ENCODE assay signal across 1 cellular context in the genomic region with DNA sequence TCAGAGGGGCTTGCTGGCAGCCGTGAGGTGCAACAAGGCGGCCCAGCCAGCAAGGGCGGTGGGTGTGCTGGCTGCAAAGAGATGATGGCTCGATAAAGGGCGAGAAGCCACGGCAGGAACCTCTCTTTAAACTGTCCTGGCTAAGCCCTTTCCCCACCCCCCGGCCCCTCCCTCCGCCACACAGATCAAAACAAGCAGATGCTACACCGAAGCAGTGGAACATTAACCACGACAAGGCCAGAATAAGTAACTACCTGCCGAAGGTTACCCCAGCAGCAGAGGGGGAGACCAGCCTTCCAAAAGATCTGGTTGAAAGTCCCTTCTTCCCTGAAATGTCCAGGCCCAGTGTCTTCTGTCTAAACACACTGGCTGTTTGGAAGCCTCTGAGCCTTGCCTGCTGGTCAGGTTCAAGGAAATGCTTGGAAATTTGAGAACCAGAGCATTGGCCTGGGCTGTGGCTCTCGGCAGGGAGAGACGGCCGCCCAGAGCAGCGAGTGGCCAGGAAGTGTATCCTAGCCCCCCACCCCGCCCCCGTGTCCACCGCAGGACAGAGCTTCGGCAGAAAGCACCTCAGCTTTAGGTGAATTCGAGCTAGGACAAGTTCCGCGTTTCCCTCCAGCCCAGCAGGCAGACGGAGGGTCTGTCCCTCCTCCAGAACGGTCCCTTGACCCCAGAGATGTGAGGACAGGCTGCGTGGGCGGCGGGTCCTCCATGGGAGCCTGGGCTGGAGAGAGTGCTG.
A peak's percentile ranks its signal among the peaks of the same experiment; 100 is the strongest.
TF ChIP-seq lines count a peak whose summit lies in the region.

No MANE protein-coding gene starts in this region.

TF ChIP-seq in HepG2, 621 proteins besides CTCF, POLR2A, EP300 and RAD21 (continued from another document and continues in another):
- TF ChIP-seq, protein P1, sequence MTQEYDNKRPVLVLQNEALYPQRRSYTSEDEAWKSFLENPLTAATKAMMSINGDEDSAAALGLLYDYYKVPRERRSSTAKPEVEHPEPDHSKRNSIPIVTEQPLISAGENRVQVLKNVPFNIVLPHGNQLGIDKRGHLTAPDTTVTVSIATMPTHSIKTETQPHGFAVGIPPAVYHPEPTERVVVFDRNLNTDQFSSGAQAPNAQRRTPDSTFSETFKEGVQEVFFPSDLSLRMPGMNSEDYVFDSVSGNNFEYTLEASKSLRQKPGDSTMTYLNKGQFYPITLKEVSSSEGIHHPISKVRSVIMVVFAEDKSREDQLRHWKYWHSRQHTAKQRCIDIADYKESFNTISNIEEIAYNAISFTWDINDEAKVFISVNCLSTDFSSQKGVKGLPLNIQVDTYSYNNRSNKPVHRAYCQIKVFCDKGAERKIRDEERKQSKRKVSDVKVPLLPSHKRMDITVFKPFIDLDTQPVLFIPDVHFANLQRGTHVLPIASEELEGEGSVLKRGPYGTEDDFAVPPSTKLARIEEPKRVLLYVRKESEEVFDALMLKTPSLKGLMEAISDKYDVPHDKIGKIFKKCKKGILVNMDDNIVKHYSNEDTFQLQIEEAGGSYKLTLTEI (CRISPR knock-in tag; conservative IDR thresholded peaks at IDR 0.05) = no peak
- TF ChIP-seq SALL2 (CRISPR knock-in tag; IDR thresholded peaks at IDR 0.05) (no peak), SSRP1 (CRISPR knock-in tag; IDR thresholded peaks at IDR 0.05) (no peak), ZFAT (CRISPR knock-in tag; conservative IDR thresholded peaks at IDR 0.05) (no peak), MEF2D (CRISPR knock-in tag; IDR thresholded peaks at IDR 0.05) (peak; percentile 54), SRSF9 (IDR thresholded peaks at IDR 0.05; ENCODE audit: borderline replicate concordance, insufficient read depth, low read depth, low read length, poor library complexity, severe bottlenecking) (no peak), SCMH1 (CRISPR knock-in tag; IDR thresholded peaks at IDR 0.05; ENCODE audit: borderline replicate concordance) (no peak), ZNF781 (CRISPR knock-in tag; IDR thresholded peaks at IDR 0.05; ENCODE audit: borderline replicate concordance, not compliant biosample characterization) (peak; percentile 40), ZNF350 (CRISPR knock-in tag; IDR thresholded peaks at IDR 0.05; ENCODE audit: borderline replicate concordance, low read depth) (no peak), CENPX (CRISPR knock-in tag; IDR thresholded peaks at IDR 0.05) (no peak), ZNF841 (CRISPR knock-in tag; IDR thresholded peaks at IDR 0.05; ENCODE audit: borderline replicate concordance) (no peak), ZNF17 (CRISPR knock-in tag; IDR thresholded peaks at IDR 0.05) (no peak), CREM (IDR thresholded peaks at IDR 0.05) (no peak), CREM (CRISPR knock-in tag; IDR thresholded peaks at IDR 0.05) (no peak), ZNF276 (CRISPR knock-in tag; IDR thresholded peaks at IDR 0.05; ENCODE audit: low read depth) (no peak), ZNF720 (CRISPR knock-in tag; IDR thresholded peaks at IDR 0.05) (no peak), ZFP91 (CRISPR knock-in tag; IDR thresholded peaks at IDR 0.05; ENCODE audit: borderline replicate concordance) (peak; percentile 29; the same call in 1 of the 2 replicates), TRIM24 (CRISPR knock-in tag; IDR thresholded peaks at IDR 0.05) (no peak), ZSCAN29 (CRISPR knock-in tag; conservative IDR thresholded peaks at IDR 0.05) (0 out of 2 replicates have a peak, but pooled peaks have one; percentile 34), ZNF160 (CRISPR knock-in tag; IDR thresholded peaks at IDR 0.05) (no peak), ZC3H13 (CRISPR knock-in tag; IDR thresholded peaks at IDR 0.05) (peak; percentile 21; the same call in 1 of the 2 replicates), HMGA1 (CRISPR knock-in tag; conservative IDR thresholded peaks at IDR 0.05) (no peak), ZNF24 (IDR thresholded peaks at IDR 0.05) (no peak), HNF4A (CRISPR knock-in tag; IDR thresholded peaks at IDR 0.05) (peak; percentile 34; the same call in 1 of the 2 replicates), SIN3B (IDR thresholded peaks at IDR 0.05; ENCODE audit: low read length) (no peak), ELF3 (CRISPR knock-in tag; IDR thresholded peaks at IDR 0.05) (peak; percentile 33; the same call in 1 of the 2 replicates), NONO (IDR thresholded peaks at IDR 0.05) (no peak), NONO (CRISPR knock-in tag; conservative IDR thresholded peaks at IDR 0.05) (0 out of 2 replicates have a peak, but pooled peaks have one; percentile 24), TCF7L2 (IDR thresholded peaks at IDR 0.05; ENCODE audit: low read depth, low read length) (no peak), NR3C1 (CRISPR knock-in tag; IDR thresholded peaks at IDR 0.05) (no peak), ZNF75D (CRISPR knock-in tag; IDR thresholded peaks at IDR 0.05; ENCODE audit: borderline replicate concordance) (no peak), MBD4 (IDR thresholded peaks at IDR 0.05; ENCODE audit: borderline replicate concordance, low read length) (no peak), BORCS8-MEF2B (CRISPR knock-in tag; IDR thresholded peaks at IDR 0.05) (peak; percentile 41; the same call in 1 of the 2 replicates), ZFYVE20 (CRISPR knock-in tag; IDR thresholded peaks at IDR 0.05; ENCODE audit: borderline replicate concordance, low read depth) (no peak), GZF1 (CRISPR knock-in tag; IDR thresholded peaks at IDR 0.05) (0 out of 2 replicates have a peak, but pooled peaks have one; percentile 30), GABPB1 (CRISPR knock-in tag; IDR thresholded peaks at IDR 0.05) (peak; percentile 38; the same call in 1 of the 2 replicates), ASH2L (IDR thresholded peaks at IDR 0.05; ENCODE audit: insufficient read length, low read depth, low read length) (peak; percentile 68), JDP2 (CRISPR knock-in tag; IDR thresholded peaks at IDR 0.05; ENCODE audit: borderline replicate concordance) (no peak), CEBPB (IDR thresholded peaks at IDR 0.05; ENCODE audit: borderline replicate concordance, low read depth, low read length) (no peak), ZSCAN25 (CRISPR knock-in tag; IDR thresholded peaks at IDR 0.05) (no peak), ZNF577 (CRISPR knock-in tag; IDR thresholded peaks at IDR 0.05; ENCODE audit: borderline replicate concordance, low read depth) (no peak), SMC3 (IDR thresholded peaks at IDR 0.05; ENCODE audit: low read length) (no peak), CBFB (CRISPR knock-in tag; IDR thresholded peaks at IDR 0.05) (0 out of 2 replicates have a peak, but pooled peaks have one; percentile 6), KDM2A (CRISPR knock-in tag; IDR thresholded peaks at IDR 0.05; ENCODE audit: borderline replicate concordance, low read depth) (peak; percentile 41; the same call in 1 of the 2 replicates), TBL1XR1 (IDR thresholded peaks at IDR 0.05; ENCODE audit: borderline replicate concordance, low read length, partially characterized antibody) (no peak), U2AF2 (IDR thresholded peaks at IDR 0.05; ENCODE audit: low read depth, low read length) (no peak), AGO2 (optimal IDR thresholded peaks at IDR 0.05; ENCODE audit: low read depth, low read length) (no peak), ZNF343 (CRISPR knock-in tag; IDR thresholded peaks at IDR 0.05) (no peak), ZNF235 (CRISPR knock-in tag; IDR thresholded peaks at IDR 0.05; ENCODE audit: borderline replicate concordance) (no peak), HOMEZ (CRISPR knock-in tag; IDR thresholded peaks at IDR 0.05; ENCODE audit: low read depth) (no peak; the same call in 1 of the 2 replicates), GATAD2A (CRISPR knock-in tag; IDR thresholded peaks at IDR 0.05) (peak; percentile 76), ATF7-NPFF (CRISPR knock-in tag; IDR thresholded peaks at IDR 0.05; ENCODE audit: low read depth) (no peak; the same call in none of the 2 replicates), ZNF264 (CRISPR knock-in tag; IDR thresholded peaks at IDR 0.05) (no peak), ZFP62 (CRISPR knock-in tag; IDR thresholded peaks at IDR 0.05) (no peak), RBFOX2 (IDR thresholded peaks at IDR 0.05; ENCODE audit: low read depth, low read length) (no peak)
- TF ChIP-seq, protein P2, sequence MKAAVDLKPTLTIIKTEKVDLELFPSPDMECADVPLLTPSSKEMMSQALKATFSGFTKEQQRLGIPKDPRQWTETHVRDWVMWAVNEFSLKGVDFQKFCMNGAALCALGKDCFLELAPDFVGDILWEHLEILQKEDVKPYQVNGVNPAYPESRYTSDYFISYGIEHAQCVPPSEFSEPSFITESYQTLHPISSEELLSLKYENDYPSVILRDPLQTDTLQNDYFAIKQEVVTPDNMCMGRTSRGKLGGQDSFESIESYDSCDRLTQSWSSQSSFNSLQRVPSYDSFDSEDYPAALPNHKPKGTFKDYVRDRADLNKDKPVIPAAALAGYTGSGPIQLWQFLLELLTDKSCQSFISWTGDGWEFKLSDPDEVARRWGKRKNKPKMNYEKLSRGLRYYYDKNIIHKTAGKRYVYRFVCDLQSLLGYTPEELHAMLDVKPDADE (CRISPR knock-in tag; IDR thresholded peaks at IDR 0.05) = no peak
- TF ChIP-seq, protein P3, sequence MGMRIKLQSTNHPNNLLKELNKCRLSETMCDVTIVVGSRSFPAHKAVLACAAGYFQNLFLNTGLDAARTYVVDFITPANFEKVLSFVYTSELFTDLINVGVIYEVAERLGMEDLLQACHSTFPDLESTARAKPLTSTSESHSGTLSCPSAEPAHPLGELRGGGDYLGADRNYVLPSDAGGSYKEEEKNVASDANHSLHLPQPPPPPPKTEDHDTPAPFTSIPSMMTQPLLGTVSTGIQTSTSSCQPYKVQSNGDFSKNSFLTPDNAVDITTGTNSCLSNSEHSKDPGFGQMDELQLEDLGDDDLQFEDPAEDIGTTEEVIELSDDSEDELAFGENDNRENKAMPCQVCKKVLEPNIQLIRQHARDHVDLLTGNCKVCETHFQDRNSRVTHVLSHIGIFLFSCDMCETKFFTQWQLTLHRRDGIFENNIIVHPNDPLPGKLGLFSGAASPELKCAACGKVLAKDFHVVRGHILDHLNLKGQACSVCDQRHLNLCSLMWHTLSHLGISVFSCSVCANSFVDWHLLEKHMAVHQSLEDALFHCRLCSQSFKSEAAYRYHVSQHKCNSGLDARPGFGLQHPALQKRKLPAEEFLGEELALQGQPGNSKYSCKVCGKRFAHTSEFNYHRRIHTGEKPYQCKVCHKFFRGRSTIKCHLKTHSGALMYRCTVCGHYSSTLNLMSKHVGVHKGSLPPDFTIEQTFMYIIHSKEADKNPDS (CRISPR knock-in tag; IDR thresholded peaks at IDR 0.05) = no peak
- TF ChIP-seq, protein P4, sequence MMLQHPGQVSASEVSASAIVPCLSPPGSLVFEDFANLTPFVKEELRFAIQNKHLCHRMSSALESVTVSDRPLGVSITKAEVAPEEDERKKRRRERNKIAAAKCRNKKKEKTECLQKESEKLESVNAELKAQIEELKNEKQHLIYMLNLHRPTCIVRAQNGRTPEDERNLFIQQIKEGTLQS (CRISPR knock-in tag; IDR thresholded peaks at IDR 0.05) = no peak
